In the genomic region with DNA sequence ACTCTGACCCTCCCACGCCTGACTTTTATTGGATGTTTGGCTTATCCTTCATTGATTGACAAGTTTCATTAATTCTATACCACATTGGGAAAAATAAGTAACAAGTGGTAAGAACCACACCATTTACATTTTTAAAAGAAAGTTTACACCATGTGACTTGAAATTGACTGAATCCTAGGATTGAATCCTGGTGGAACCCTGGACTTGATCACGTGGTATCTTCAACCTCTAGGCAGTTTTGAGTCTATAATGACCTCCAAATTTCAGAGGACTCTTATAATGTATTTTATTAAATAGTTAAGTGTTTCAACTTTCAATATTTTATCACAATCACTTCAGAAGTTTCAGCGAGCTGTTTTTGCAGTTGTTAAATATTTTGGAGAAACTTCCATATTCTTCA, we compare ENCODE assay signal across 2 cellular contexts.
TF ChIP-seq lines count a peak whose summit lies in the region.

No MANE protein-coding gene starts in this region.

TF ChIP-seq in HCT116, 20 proteins besides CTCF, POLR2A, EP300 and RAD21:
- TF ChIP-seq, protein P1, sequence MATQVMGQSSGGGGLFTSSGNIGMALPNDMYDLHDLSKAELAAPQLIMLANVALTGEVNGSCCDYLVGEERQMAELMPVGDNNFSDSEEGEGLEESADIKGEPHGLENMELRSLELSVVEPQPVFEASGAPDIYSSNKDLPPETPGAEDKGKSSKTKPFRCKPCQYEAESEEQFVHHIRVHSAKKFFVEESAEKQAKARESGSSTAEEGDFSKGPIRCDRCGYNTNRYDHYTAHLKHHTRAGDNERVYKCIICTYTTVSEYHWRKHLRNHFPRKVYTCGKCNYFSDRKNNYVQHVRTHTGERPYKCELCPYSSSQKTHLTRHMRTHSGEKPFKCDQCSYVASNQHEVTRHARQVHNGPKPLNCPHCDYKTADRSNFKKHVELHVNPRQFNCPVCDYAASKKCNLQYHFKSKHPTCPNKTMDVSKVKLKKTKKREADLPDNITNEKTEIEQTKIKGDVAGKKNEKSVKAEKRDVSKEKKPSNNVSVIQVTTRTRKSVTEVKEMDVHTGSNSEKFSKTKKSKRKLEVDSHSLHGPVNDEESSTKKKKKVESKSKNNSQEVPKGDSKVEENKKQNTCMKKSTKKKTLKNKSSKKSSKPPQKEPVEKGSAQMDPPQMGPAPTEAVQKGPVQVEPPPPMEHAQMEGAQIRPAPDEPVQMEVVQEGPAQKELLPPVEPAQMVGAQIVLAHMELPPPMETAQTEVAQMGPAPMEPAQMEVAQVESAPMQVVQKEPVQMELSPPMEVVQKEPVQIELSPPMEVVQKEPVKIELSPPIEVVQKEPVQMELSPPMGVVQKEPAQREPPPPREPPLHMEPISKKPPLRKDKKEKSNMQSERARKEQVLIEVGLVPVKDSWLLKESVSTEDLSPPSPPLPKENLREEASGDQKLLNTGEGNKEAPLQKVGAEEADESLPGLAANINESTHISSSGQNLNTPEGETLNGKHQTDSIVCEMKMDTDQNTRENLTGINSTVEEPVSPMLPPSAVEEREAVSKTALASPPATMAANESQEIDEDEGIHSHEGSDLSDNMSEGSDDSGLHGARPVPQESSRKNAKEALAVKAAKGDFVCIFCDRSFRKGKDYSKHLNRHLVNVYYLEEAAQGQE (IDR thresholded peaks at IDR 0.05; ENCODE audit: low read depth), result no peak
- TF ChIP-seq, protein P2, sequence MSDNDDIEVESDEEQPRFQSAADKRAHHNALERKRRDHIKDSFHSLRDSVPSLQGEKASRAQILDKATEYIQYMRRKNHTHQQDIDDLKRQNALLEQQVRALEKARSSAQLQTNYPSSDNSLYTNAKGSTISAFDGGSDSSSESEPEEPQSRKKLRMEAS (IDR thresholded peaks at IDR 0.05), result no peak
- TF ChIP-seq TCF7L2 (IDR thresholded peaks at IDR 0.05; ENCODE audit: borderline replicate concordance, extremely low read depth, insufficient read depth, insufficient read length) (no peak), POLR2AphosphoS5 (IDR thresholded peaks at IDR 0.05; ENCODE audit: low read depth, low read length) (no peak), ZFX (IDR thresholded peaks at IDR 0.05) (no peak), JUND (IDR thresholded peaks at IDR 0.05) (no peak), EZH2 (IDR thresholded peaks at IDR 0.05) (no peak), ELF1 (IDR thresholded peaks at IDR 0.05; ENCODE audit: borderline replicate concordance, low read depth) (no peak), SIN3A (IDR thresholded peaks at IDR 0.05; ENCODE audit: low read depth) (no peak)
- TF ChIP-seq, protein P3, sequence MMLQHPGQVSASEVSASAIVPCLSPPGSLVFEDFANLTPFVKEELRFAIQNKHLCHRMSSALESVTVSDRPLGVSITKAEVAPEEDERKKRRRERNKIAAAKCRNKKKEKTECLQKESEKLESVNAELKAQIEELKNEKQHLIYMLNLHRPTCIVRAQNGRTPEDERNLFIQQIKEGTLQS (IDR thresholded peaks at IDR 0.05), result no peak
TF ChIP-seq in HCT116: peak in this region for 0.

TF ChIP-seq in K562, 482 proteins besides CTCF, POLR2A, EP300 and RAD21:
- TF ChIP-seq TFE3 (CRISPR knock-in tag; IDR thresholded peaks at IDR 0.05), result peak; percentile 51
- TF ChIP-seq PML (IDR thresholded peaks at IDR 0.05; ENCODE audit: low read length), result no peak
